In genomic region chr6:137117605-137118004, GRCh38 we compare ENCODE assay signal across 27 cellular contexts. TPM values are rescaled to one million over a fixed set of nuclear protein-coding genes. Genes with fewer than 3 reads are reported as not detected.
"Had no signal": no experiment of that assay in that cellular context is flagged by ENCODE, and none has a peak within 500 bp of the region (broad histone marks: within the 10 kb centered on the region; RNA-seq: fewer than 3 reads in every experiment).

No MANE protein-coding gene starts in this region.

- H3K27ac ChIP-seq: left lung, neutrophil, ovary, psoas muscle, SK-N-MC, skin epidermis, stomach, thoracic aorta had no signal

- H3K27me3 ChIP-seq: left lung, neutrophil, ovary, stomach had no signal

- FAIRE-seq: bronchial epithelial cell had no signal

- H3K4me3 ChIP-seq: left lung, lung, ovary, psoas muscle, SK-N-MC, skin epidermis, stomach, thoracic aorta had no signal

- DNase-seq: activated B cell treated with CpG ODN at 0.5 μM for 24 hours; activated CD4-positive, alpha-beta memory T cell treated with anti-CD3 and anti-CD28 coated beads for 36 hours; activated CD4-positive, alpha-beta T cell treated with anti-CD3 and anti-CD28 coated beads for 4 hours; activated naive CD4-positive, alpha-beta T cell treated with Interleukin-2 at 50 U/mL for 16 hours; activated naive CD8-positive, alpha-beta T cell treated with anti-CD3 and anti-CD28 coated beads for 36 hours; activated T-cell treated with anti-CD3 and anti-CD28 coated beads, Interleukin-2, amount 50 U/mL, for 48 hours; cerebellar nuclear complex; cortex of kidney; foreskin fibroblast; left lung; natural killer cell; ovary; psoas muscle; right cardiac atrium; stimulated activated CD4-positive, alpha-beta T cell treated with anti-CD3 and anti-CD28 coated beads, Interleukin-1b, Interleukin-23, amount 100 ng/mL, for 48 hours; stomach; SW 1271; T-helper 17 cell had no signal

RNA-seq across cellular contexts. Expression of gene IL22RA2, which starts 55.8 kb away (rescaled TPM):
- total RNA-seq: activated B cell treated with CpG ODN at 0.5 μM for 24 hours; activated CD4-positive, alpha-beta memory T cell treated with anti-CD3 and anti-CD28 coated beads for 36 hours; activated naive CD8-positive, alpha-beta T cell treated with anti-CD3 and anti-CD28 coated beads for 36 hours; bronchial epithelial cell; epithelial cell of proximal tubule; kidney epithelial cell; left lung; mesothelial cell of epicardium; natural killer cell; ovary; psoas muscle; stomach; T-helper 17 cell; thoracic aorta had no signal
- polyA plus RNA-seq: ovary, psoas muscle had no signal
